In the genomic region with DNA sequence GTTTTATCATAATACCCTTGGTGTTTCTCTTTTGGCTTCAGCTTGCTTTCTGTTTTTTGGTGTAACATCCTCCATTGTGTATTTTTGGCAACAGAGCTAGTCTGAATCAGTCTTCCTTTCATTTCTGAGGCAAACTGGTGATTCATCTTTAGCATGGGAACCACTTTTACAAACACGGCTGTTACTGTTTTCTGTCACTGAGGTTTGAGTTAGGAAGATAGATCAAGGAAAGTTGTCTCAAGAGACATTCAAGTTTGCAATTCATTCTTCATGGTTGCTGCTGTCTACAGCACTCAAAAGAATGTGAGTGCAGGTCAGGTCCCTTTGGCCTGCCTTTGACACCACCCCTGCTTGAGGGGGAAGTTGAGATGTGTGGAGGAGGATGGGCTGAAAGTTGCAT, we compare ENCODE assay signal across 9 cellular contexts. TPM values are rescaled to one million over a fixed set of nuclear protein-coding genes. Genes with fewer than 3 reads are reported as not detected.
A peak's percentile ranks its signal among the peaks of the same experiment; 100 is the strongest.
DNase-seq lines count a peak whose midpoint lies in the region; ATAC-seq lines count a peak whose summit lies in the region.
"Had no signal": no experiment of that assay in that cellular context is flagged by ENCODE, and none has a peak within 500 bp of the region (broad histone marks: within the 10 kb centered on the region; RNA-seq: fewer than 3 reads in every experiment).

No MANE protein-coding gene starts in this region.

- H3K4me2 ChIP-seq in BLaER1 treated with 17β-estradiol and CSF1 and Interleukin-3, amounts not matched to agents 10 nM and 100 nM: peak overlapping the region; percentile 37 to 84 (median 65)

- in situ Hi-C loops in SK-MEL-5 (cut with HindIII; ENCODE audit: low pct_unique_long_range_greater_than_20kb, low sequenced_read_pairs): no loop called here

- no peaks in the 10 kb centered on the region for H3K36me3 ChIP-seq in BLaER1 treated with 17β-estradiol and CSF1 and Interleukin-3, amounts not matched to agents 10 nM and 100 nM
- no peaks in the 10 kb centered on the region for H3K36me3 ChIP-seq in MG63

- H3K4me3 Mint-ChIP-seq in stimulated activated naive B cell treated with anti-CD40 and anti-IgM and Interleukin-4, amounts not matched to agents 10 μg/mL and 1 μg/mL and 100 μg/mL, for 72 hours: no peak overlapping the region

- H3K9ac ChIP-seq in BLaER1 treated with 17β-estradiol and CSF1 and Interleukin-3, amounts not matched to agents 10 nM and 100 nM: peak overlapping the region in 1 of 11 experiments; percentile 18; a peak in 1 of 22 replicates

- no peaks in the 10 kb centered on the region for H3K36me3 Mint-ChIP-seq in stimulated activated naive B cell treated with anti-CD40 and anti-IgM and Interleukin-4, amounts not matched to agents 10 μg/mL and 1 μg/mL and 100 μg/mL, for 72 hours

- no peak overlapping the region for H3K4me3 ChIP-seq in BLaER1 treated with 17β-estradiol and CSF1 and Interleukin-3, amounts not matched to agents 10 nM and 100 nM
- H3K4me3 ChIP-seq in MG63: no peak overlapping the region

- peaks cover 41 to 90% (median 86%) of the 10 kb centered on the region in 11 experiments for H3K27me3 ChIP-seq in BLaER1 treated with 17β-estradiol and CSF1 and Interleukin-3, amounts not matched to agents 10 nM and 100 nM
- no peaks in the 10 kb centered on the region for H3K27me3 ChIP-seq in MG63

- no peak for ATAC-seq in stimulated activated naive B cell treated with anti-CD40 and anti-IgM and Interleukin-4, amounts not matched to agents 10 μg/mL and 1 μg/mL and 100 μg/mL, for 72 hours (replicated peaks)
- ATAC-seq in left colon: no peak

- H3K4me1 Mint-ChIP-seq in stimulated activated naive B cell treated with anti-CD40 and anti-IgM and Interleukin-4, amounts not matched to agents 10 μg/mL and 1 μg/mL and 100 μg/mL, for 72 hours: peaks cover 0 to 3% of the 10 kb centered on the region in 2 donors

- peaks cover 0 to 5% (median 0%) of the 10 kb centered on the region in 11 experiments; a peak in 3 of 22 replicates for H3K9me3 ChIP-seq in BLaER1 treated with 17β-estradiol and CSF1 and Interleukin-3, amounts not matched to agents 10 nM and 100 nM (replicated peaks in 1 of 11)
- no peaks in the 10 kb centered on the region for H3K9me3 ChIP-seq in MG63

- peak overlapping the region in 5 of 11 experiments; percentile 10 to 55 (median 19); a peak in 7 of 22 replicates for H3K27ac ChIP-seq in BLaER1 treated with 17β-estradiol and CSF1 and Interleukin-3, amounts not matched to agents 10 nM and 100 nM

- intact Hi-C loops in left colon (cut with DNase I, micrococcal nuclease): no loop called here

- H3K27me3 Mint-ChIP-seq in stimulated activated naive B cell treated with anti-CD40 and anti-IgM and Interleukin-4, amounts not matched to agents 10 μg/mL and 1 μg/mL and 100 μg/mL, for 72 hours: peaks cover 28 to 39% of the 10 kb centered on the region in 2 donors

- peaks cover 0 to 9% (median 0%) of the 10 kb centered on the region in 11 experiments; a peak in 7 of 22 replicates for H4K20me1 ChIP-seq in BLaER1 treated with 17β-estradiol and CSF1 and Interleukin-3, amounts not matched to agents 10 nM and 100 nM

- H3K4me1 ChIP-seq in BLaER1 treated with 17β-estradiol and CSF1 and Interleukin-3, amounts not matched to agents 10 nM and 100 nM: peaks cover 36 to 60% (median 51%) of the 10 kb centered on the region in 10 experiments

- no peaks in the 10 kb centered on the region for H3K9me3 Mint-ChIP-seq in stimulated activated naive B cell treated with anti-CD40 and anti-IgM and Interleukin-4, amounts not matched to agents 10 μg/mL and 1 μg/mL and 100 μg/mL, for 72 hours

- H3K27ac Mint-ChIP-seq in stimulated activated naive B cell treated with anti-CD40 and anti-IgM and Interleukin-4, amounts not matched to agents 10 μg/mL and 1 μg/mL and 100 μg/mL, for 72 hours: no peak overlapping the region

- DNase-seq in HCEC 1CT: peak; percentile 62
- DNase-seq in SK-MEL-5 (ENCODE audit: low read depth, low spot score): peak; percentile 95
- peak; percentile 33 for DNase-seq in glomerular visceral epithelial cell (ENCODE audit: extremely low spot score)
- no peak for DNase-seq in stimulated activated naive B cell treated with anti-CD40 and anti-IgM and Interleukin-4, amounts not matched to agents 10 μg/mL and 1 μg/mL and 100 μg/mL, for 72 hours
- DNase-seq in left colon: no peak
- DNase-seq in MG63: no peak
- no peak for DNase-seq in GOT3 (lab: John Stamatoyannopoulos, UW)
- DNase-seq: stimulated activated CD4-positive, alpha-beta T cell treated with anti-CD3 and anti-CD28 coated beads, Interleukin-15, amount 100 ng/mL, for 24 hours had no signal

RNA-seq across cellular contexts. Expression of a gene that starts 36.3 kb away (rescaled TPM):
- total RNA-seq in SK-MEL-5 (2014; rRNA removed; shearing (Covaris generic)): not detected in 2 replicates
- polyA plus RNA-seq in SK-MEL-5 (2015; cell fraction: cytosol; rRNA removed): not detected in 2 replicates
- not detected in 2 replicates for polyA plus RNA-seq in SK-MEL-5 (2015; cell fraction: nucleus; rRNA removed)
- total RNA-seq in left colon: not detected
- not detected in 2 replicates for total RNA-seq in MG63 (2014; rRNA removed; shearing (Covaris generic); ENCODE audit: low replicate concordance)

Comparison
In these comparisons a context has a peak if more than half of its experiments do, and no peak if none do; other contexts are left out.
1. DNase-seq: peak in HCEC 1CT (single experiment), SK-MEL-5 (single experiment) and glomerular visceral epithelial cell (single experiment); none in stimulated activated naive B cell treated with anti-CD40 and anti-IgM and Interleukin-4, amounts not matched to agents 10 μg/mL and 1 μg/mL and 100 μg/mL, for 72 hours (single experiment), left colon (0 of 2), MG63 (single experiment) and GOT3 (single experiment).